In genomic region chr11:61075891-61076290, GRCh38 we compare ENCODE assay signal across 9 cellular contexts. TPM values are rescaled to one million over a fixed set of nuclear protein-coding genes. Genes with fewer than 3 reads are reported as not detected.
DNase-seq lines count a peak whose midpoint lies in the region; ATAC-seq and TF ChIP-seq lines count a peak whose summit lies in the region.
"Had no signal": no experiment of that assay in that cellular context is flagged by ENCODE, and none has a peak within 500 bp of the region (broad histone marks: within the 10 kb centered on the region; RNA-seq: fewer than 3 reads in every experiment).

No MANE protein-coding gene starts in this region.

- H3K4me3 Mint-ChIP-seq in activated CD4-positive, alpha-beta T cell treated with anti-CD3 and anti-CD28 coated beads, Interleukin-2, amount 10 ng/mL, durations not matched to agents 7 days and 5 days, result peak overlapping the region; percentile 69
- H3K4me3 Mint-ChIP-seq in activated CD8-positive, alpha-beta T cell treated with anti-CD3 and anti-CD28 coated beads for 36 hours, result peak overlapping the region; percentile 35
- peak overlapping the region; percentile 49 to 66 for H3K4me3 Mint-ChIP-seq in stimulated activated naive CD8-positive, alpha-beta T cell treated with anti-CD3 and anti-CD28 coated beads, Interleukin-15, amount 100 ng/mL, for 72 hours

- no peaks in the 10 kb centered on the region for H3K27me3 Mint-ChIP-seq in activated CD4-positive, alpha-beta T cell treated with anti-CD3 and anti-CD28 coated beads, Interleukin-2, amount 10 ng/mL, durations not matched to agents 7 days and 5 days
- no peaks in the 10 kb centered on the region for H3K27me3 Mint-ChIP-seq in activated CD8-positive, alpha-beta T cell treated with anti-CD3 and anti-CD28 coated beads for 36 hours
- no peaks in the 10 kb centered on the region for H3K27me3 Mint-ChIP-seq in stimulated activated naive CD8-positive, alpha-beta T cell treated with anti-CD3 and anti-CD28 coated beads, Interleukin-15, amount 100 ng/mL, for 72 hours

- CTCF ChIA-PET in activated CD4-positive, alpha-beta T cell treated with anti-CD3 and anti-CD28 coated beads, Interleukin-2, amount 10 ng/mL, durations not matched to agents 7 days and 5 days (lab: Charles Lee), result interaction anchor here (0.8 to 3.0 kb wide), 4 partner anchors 15 to 52 kb away, joined by 3 to 9 read pairs (median 4); no protein-coding TSS in a partner anchor
- CTCF ChIA-PET in activated CD8-positive, alpha-beta T cell treated with anti-CD3 and anti-CD28 coated beads for 36 hours (lab: Charles Lee), result no interaction called here

- ATAC-seq in activated CD8-positive, alpha-beta T cell treated with anti-CD3 and anti-CD28 coated beads for 36 hours, result no peak
- no peak for ATAC-seq in stimulated activated naive CD8-positive, alpha-beta T cell treated with anti-CD3 and anti-CD28 coated beads, Interleukin-15, amount 100 ng/mL, for 72 hours
- ATAC-seq in omental fat pad (ENCODE audit: low FRiP score), result no peak
- ATAC-seq: Panc1 had no signal

- no peak for TF ChIP-seq CTCF in activated CD8-positive, alpha-beta T cell treated with anti-CD3 and anti-CD28 coated beads for 36 hours (IDR thresholded peaks at IDR 0.05)
- TF ChIP-seq CTCF in omental fat pad (IDR thresholded peaks at IDR 0.05), result no peak

- intact Hi-C loops in activated CD8-positive, alpha-beta T cell treated with anti-CD3 and anti-CD28 coated beads for 36 hours (cut with micrococcal nuclease), result no loop called here

- no peaks in the 10 kb centered on the region for H3K9me3 Mint-ChIP-seq in activated CD4-positive, alpha-beta T cell treated with anti-CD3 and anti-CD28 coated beads, Interleukin-2, amount 10 ng/mL, durations not matched to agents 7 days and 5 days
- no peaks in the 10 kb centered on the region for H3K9me3 Mint-ChIP-seq in activated CD8-positive, alpha-beta T cell treated with anti-CD3 and anti-CD28 coated beads for 36 hours
- H3K9me3 Mint-ChIP-seq in stimulated activated naive CD8-positive, alpha-beta T cell treated with anti-CD3 and anti-CD28 coated beads, Interleukin-15, amount 100 ng/mL, for 72 hours, result no peaks in the 10 kb centered on the region

- peak overlapping the region; percentile 88 for H3K27ac Mint-ChIP-seq in activated CD4-positive, alpha-beta T cell treated with anti-CD3 and anti-CD28 coated beads, Interleukin-2, amount 10 ng/mL, durations not matched to agents 7 days and 5 days
- H3K27ac Mint-ChIP-seq in activated CD8-positive, alpha-beta T cell treated with anti-CD3 and anti-CD28 coated beads for 36 hours, result peak overlapping the region; percentile 75
- H3K27ac Mint-ChIP-seq in stimulated activated naive CD8-positive, alpha-beta T cell treated with anti-CD3 and anti-CD28 coated beads, Interleukin-15, amount 100 ng/mL, for 72 hours, result no peak overlapping the region

- POLR2A ChIA-PET in activated CD4-positive, alpha-beta T cell treated with anti-CD3 and anti-CD28 coated beads, Interleukin-2, amount 10 ng/mL, durations not matched to agents 7 days and 5 days (lab: Charles Lee), result no interaction called here
- POLR2A ChIA-PET in activated CD8-positive, alpha-beta T cell treated with anti-CD3 and anti-CD28 coated beads for 36 hours (lab: Charles Lee), result interaction anchor here (0.8 to 6.4 kb wide), 4 partner anchors 11 to 104 kb away, joined by 3 to 42 read pairs (median 3); partner anchors contain the start of gene CD6

- H3K4me1 Mint-ChIP-seq in activated CD4-positive, alpha-beta T cell treated with anti-CD3 and anti-CD28 coated beads, Interleukin-2, amount 10 ng/mL, durations not matched to agents 7 days and 5 days, result peaks cover 91% of the 10 kb centered on the region
- peaks cover 84% of the 10 kb centered on the region for H3K4me1 Mint-ChIP-seq in activated CD8-positive, alpha-beta T cell treated with anti-CD3 and anti-CD28 coated beads for 36 hours (ENCODE audit: low read depth)
- peaks cover 92% of the 10 kb centered on the region for H3K4me1 Mint-ChIP-seq in stimulated activated naive CD8-positive, alpha-beta T cell treated with anti-CD3 and anti-CD28 coated beads, Interleukin-15, amount 100 ng/mL, for 72 hours

- H3K36me3 Mint-ChIP-seq in activated CD4-positive, alpha-beta T cell treated with anti-CD3 and anti-CD28 coated beads, Interleukin-2, amount 10 ng/mL, durations not matched to agents 7 days and 5 days (ENCODE audit: low read depth), result peaks cover 33% of the 10 kb centered on the region
- H3K36me3 Mint-ChIP-seq in activated CD8-positive, alpha-beta T cell treated with anti-CD3 and anti-CD28 coated beads for 36 hours (ENCODE audit: low read depth), result peaks cover 45% of the 10 kb centered on the region

- no peak for DNase-seq in activated CD4-positive, alpha-beta T cell treated with anti-CD3 and anti-CD28 coated beads, Interleukin-2, amount 10 ng/mL, durations not matched to agents 7 days and 5 days
- no peak for DNase-seq in activated CD4-positive, alpha-beta T cell treated with anti-CD3 and anti-CD28 coated beads, Interleukin-2, amount 50 U/mL, for 1 hour
- no peak for DNase-seq in activated CD8-positive, alpha-beta T cell treated with anti-CD3 and anti-CD28 coated beads for 36 hours
- DNase-seq in glomerular visceral epithelial cell (ENCODE audit: extremely low spot score) (peak; percentile 7), omental fat pad (ENCODE audit: low spot score) (no peak), NCI-H2171 treated with DMSO at 0.1 percent for 48 hours (lab: John Stamatoyannopoulos, UW) (no peak), OCI-M1 (lab: John Stamatoyannopoulos, UW) (no peak)
- no peak for DNase-seq in stimulated activated naive CD8-positive, alpha-beta T cell treated with anti-CD3 and anti-CD28 coated beads, Interleukin-15, amount 100 ng/mL, for 72 hours

RNA-seq across cellular contexts. Expression of gene CD5, which starts 26.4 kb away (rescaled TPM):
- 100 to 1,000 TPM; 379 to 405 TPM for total RNA-seq in activated CD4-positive, alpha-beta T cell treated with anti-CD3 and anti-CD28 coated beads, Interleukin-2, amount 10 ng/mL, durations not matched to agents 7 days and 5 days
- total RNA-seq in activated CD8-positive, alpha-beta T cell treated with anti-CD3 and anti-CD28 coated beads for 36 hours, result 100 to 1,000 TPM; 214 to 215 TPM
- 1 to 10 TPM in 3 of 4 donors, under 1 TPM in 1; 0.37 to 5.4 (median 2.0) TPM for total RNA-seq in omental fat pad

Comparison
In these comparisons a context has a peak if more than half of its experiments do, and no peak if none do; other contexts are left out.
1. H3K27ac Mint-ChIP-seq: peak in activated CD4-positive, alpha-beta T cell treated with anti-CD3 and anti-CD28 coated beads, Interleukin-2, amount 10 ng/mL, durations not matched to agents 7 days and 5 days (single experiment) and activated CD8-positive, alpha-beta T cell treated with anti-CD3 and anti-CD28 coated beads for 36 hours (single experiment); none in stimulated activated naive CD8-positive, alpha-beta T cell treated with anti-CD3 and anti-CD28 coated beads, Interleukin-15, amount 100 ng/mL, for 72 hours (0 of 2).
2. RNA of gene CD5, which starts 26.4 kb away (total RNA-seq): 379 to 405 TPM in activated CD4-positive, alpha-beta T cell treated with anti-CD3 and anti-CD28 coated beads, Interleukin-2, amount 10 ng/mL, durations not matched to agents 7 days and 5 days and 214 to 215 TPM in activated CD8-positive, alpha-beta T cell treated with anti-CD3 and anti-CD28 coated beads for 36 hours; 0.37 to 5.4 TPM in omental fat pad; every median in the first group is over 10 times any median in the second.
3. Peak in every context shown above with its lines, with median percentiles within 50 percentile points of each other: H3K4me3 Mint-ChIP-seq.